ENCODE assay signal across 10 cellular contexts in the genomic region with DNA sequence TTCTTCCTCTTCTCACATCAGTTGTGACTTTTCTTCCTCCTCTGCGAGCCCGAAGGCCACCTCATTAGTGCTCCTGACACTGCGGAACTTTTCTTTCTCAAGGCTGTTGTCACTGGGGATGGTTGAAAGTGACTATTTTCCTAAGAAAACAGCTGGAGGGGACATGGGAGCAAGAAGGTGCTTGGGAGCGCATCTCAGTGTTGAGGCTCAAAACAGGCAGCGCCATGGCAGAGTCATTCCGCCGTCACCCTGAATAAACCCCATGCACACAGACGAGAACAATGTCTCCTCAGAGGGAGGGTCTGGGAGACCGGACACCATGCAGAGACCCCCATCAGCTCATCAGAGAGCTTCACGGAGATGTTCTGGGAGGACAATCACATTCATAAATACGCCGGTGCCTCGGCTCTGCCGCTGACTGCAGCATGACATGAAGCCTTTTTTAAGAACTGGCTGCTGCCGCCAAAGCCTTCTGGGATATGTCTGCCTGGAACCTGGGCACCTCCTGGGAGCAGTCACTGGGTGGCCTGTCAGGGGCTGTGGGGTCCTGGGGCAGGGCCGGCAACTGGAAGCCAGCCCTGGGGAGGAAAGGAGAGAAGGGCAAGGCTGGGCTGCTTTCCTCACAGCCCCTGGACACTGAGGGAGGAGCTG. TPM values are rescaled to one million over a fixed set of nuclear protein-coding genes. Genes with fewer than 3 reads are reported as not detected.
DNase-seq lines count a peak whose midpoint lies in the region; ATAC-seq and TF ChIP-seq lines count a peak whose summit lies in the region.
"Had no signal": no experiment of that assay in that cellular context is flagged by ENCODE, and none has a peak within 500 bp of the region (broad histone marks: within the 10 kb centered on the region; RNA-seq: fewer than 3 reads in every experiment).

No MANE protein-coding gene starts in this region.

- no peak for ATAC-seq in GM19351 (IDR thresholded peaks at IDR 0.05; ENCODE audit: unreplicated experiment)
- no peak for ATAC-seq in activated naive CD8-positive, alpha-beta T cell treated with anti-CD3 and anti-CD28 coated beads, Interleukin-2, amount 50 U/mL, for 24 hours
- ATAC-seq: effector memory CD8-positive, alpha-beta T cell had no signal

- peaks cover 18% of the 10 kb centered on the region for H3K9me3 Mint-ChIP-seq in glutamatergic neuron (ENCODE audit: unreplicated experiment)
- no peaks in the 10 kb centered on the region for H3K9me3 Mint-ChIP-seq in activated naive CD8-positive, alpha-beta T cell treated with anti-CD3 and anti-CD28 coated beads, Interleukin-2, amount 50 U/mL, for 24 hours
- H3K9me3 Mint-ChIP-seq: CD4-positive, alpha-beta T cell; effector memory CD8-positive, alpha-beta T cell had no signal

- H3K27ac Mint-ChIP-seq in glutamatergic neuron (ENCODE audit: unreplicated experiment) = peak overlapping the region; percentile 94
- no peak overlapping the region for H3K27ac Mint-ChIP-seq in activated naive CD8-positive, alpha-beta T cell treated with anti-CD3 and anti-CD28 coated beads, Interleukin-2, amount 50 U/mL, for 24 hours
- H3K27ac Mint-ChIP-seq: CD4-positive, alpha-beta T cell had no signal

- no peak overlapping the region for H4K12ac ChIP-seq in trophoblast cell (ENCODE audit: low read depth, low read length)

- H3K14ac ChIP-seq in trophoblast cell (ENCODE audit: low read length) = peak overlapping the region; percentile 11

- H2BK12ac ChIP-seq in trophoblast cell (ENCODE audit: low read length) = peak overlapping the region; percentile 34

- peak overlapping the region; percentile 73 for H3K27ac ChIP-seq in trophoblast cell (ENCODE audit: low read depth, low read length)

- H4K91ac ChIP-seq in trophoblast cell (ENCODE audit: low read depth, low read length) = peak overlapping the region; percentile 41

- H3K4me3 Mint-ChIP-seq in glutamatergic neuron (ENCODE audit: unreplicated experiment) = peak overlapping the region; percentile 81
- no peak overlapping the region for H3K4me3 Mint-ChIP-seq in activated naive CD8-positive, alpha-beta T cell treated with anti-CD3 and anti-CD28 coated beads, Interleukin-2, amount 50 U/mL, for 24 hours
- H3K4me3 Mint-ChIP-seq: CD4-positive, alpha-beta T cell; effector memory CD8-positive, alpha-beta T cell had no signal

- peaks cover 6% of the 10 kb centered on the region for H3K27me3 Mint-ChIP-seq in glutamatergic neuron (ENCODE audit: unreplicated experiment)
- peaks cover 17% of the 10 kb centered on the region for H3K27me3 Mint-ChIP-seq in activated naive CD8-positive, alpha-beta T cell treated with anti-CD3 and anti-CD28 coated beads, Interleukin-2, amount 50 U/mL, for 24 hours

- no peaks in the 10 kb centered on the region for H3K9me3 ChIP-seq in trophoblast cell (ENCODE audit: insufficient read depth, low read depth, low read length)

- H3K36me3 ChIP-seq in trophoblast cell (ENCODE audit: control insufficient read depth in 1 of 2, insufficient read depth in 2 of 2, low read length in 2 of 2) = no peaks in the 10 kb centered on the region

- peaks cover 40 to 48% of the 10 kb centered on the region in 2 experiments for H3K4me1 ChIP-seq in trophoblast cell (ENCODE audit: control insufficient read depth in 1 of 2, insufficient read depth in 2 of 2, low read length in 2 of 2)

- H3K27me3 ChIP-seq in trophoblast cell (ENCODE audit: insufficient read depth, low read length) = no peaks in the 10 kb centered on the region

- peaks cover 1% of the 10 kb centered on the region for H3K79me2 ChIP-seq in trophoblast cell (ENCODE audit: control insufficient read depth, insufficient read depth, low read length, poor library complexity)

- TF ChIP-seq CTCF in AG09309 (IDR thresholded peaks at IDR 0.05; ENCODE audit: control insufficient read depth, insufficient read depth, low read depth, low read length, missing control alignments) (no peak), WI38 (IDR thresholded peaks at IDR 0.05; ENCODE audit: low read depth, low read length) (no peak), glutamatergic neuron (IDR thresholded peaks at IDR 0.05; ENCODE audit: partially characterized antibody, unreplicated experiment) (no peak), GM20000 (IDR thresholded peaks at IDR 0.05; ENCODE audit: extremely low read depth, missing control alignments) (no peak)

- H3K9ac ChIP-seq in trophoblast cell (ENCODE audit: low read length) = no peak overlapping the region

- peaks cover 15% of the 10 kb centered on the region for H3K79me1 ChIP-seq in trophoblast cell (ENCODE audit: low read length)

- H3K23ac ChIP-seq in trophoblast cell (ENCODE audit: low read length) = no peak overlapping the region

- no peak overlapping the region for H2AFZ ChIP-seq in trophoblast cell (ENCODE audit: insufficient read depth, low read length, poor library complexity)

- H3K36me3 Mint-ChIP-seq in glutamatergic neuron (ENCODE audit: unreplicated experiment) = no peaks in the 10 kb centered on the region
- no peaks in the 10 kb centered on the region for H3K36me3 Mint-ChIP-seq in activated naive CD8-positive, alpha-beta T cell treated with anti-CD3 and anti-CD28 coated beads, Interleukin-2, amount 50 U/mL, for 24 hours (ENCODE audit: low read depth)

- peak overlapping the region; percentile 11 for H3K4me2 ChIP-seq in trophoblast cell (ENCODE audit: low read length)

- H3K4me3 ChIP-seq in AG09309 (ENCODE audit: control insufficient read depth, low read depth, low read length) (peak overlapping the region; percentile 10), WI38 (ENCODE audit: low read depth, low read length) (peak overlapping the region; percentile 22), trophoblast cell (ENCODE audit: low read depth, low read length) (no peak overlapping the region)

- peak overlapping the region; percentile 8 for H2BK120ac ChIP-seq in trophoblast cell (ENCODE audit: insufficient read depth, low read length, poor library complexity)

- H4K8ac ChIP-seq in trophoblast cell (ENCODE audit: low read depth, low read length) = peak overlapping the region; percentile 10

- no peak overlapping the region for H3K4ac ChIP-seq in trophoblast cell (ENCODE audit: low read depth, low read length)

- H2AK5ac ChIP-seq in trophoblast cell (ENCODE audit: low read length) = peak overlapping the region; percentile 6

- peaks cover 53% of the 10 kb centered on the region for H3K4me1 Mint-ChIP-seq in glutamatergic neuron (ENCODE audit: low read depth, unreplicated experiment)
- peaks cover 2% of the 10 kb centered on the region for H3K4me1 Mint-ChIP-seq in activated naive CD8-positive, alpha-beta T cell treated with anti-CD3 and anti-CD28 coated beads, Interleukin-2, amount 50 U/mL, for 24 hours

- DNase-seq in AG09309 (ENCODE audit: low read depth) = no peak
- no peak for DNase-seq in glutamatergic neuron
- DNase-seq in trophoblast cell = no peak
- DNase-seq in GM20000 (ENCODE audit: low spot score) = no peak
- DNase-seq in activated naive CD8-positive, alpha-beta T cell treated with anti-CD3 and anti-CD28 coated beads, Interleukin-2, amount 50 U/mL, for 24 hours = no peak
- no peak for DNase-seq in stimulated activated CD4-positive, alpha-beta T cell treated with anti-CD3 and anti-CD28 coated beads, Interleukin-2, amount 100 ng/mL, for 24 hours
- DNase-seq: CD4-positive, alpha-beta T cell; effector memory CD8-positive, alpha-beta T cell had no signal

- peak overlapping the region; percentile 33 for H3K18ac ChIP-seq in trophoblast cell (ENCODE audit: low read length)

- H2BK5ac ChIP-seq in trophoblast cell (ENCODE audit: low read depth, low read length, poor library complexity) = peak overlapping the region; percentile 71

- WGBS in trophoblast cell (ENCODE audit: extremely low coverage, insufficient coverage, insufficient read length) = no CpG with 5 or more reads among the region's 16 CpGs

RNA-seq across cellular contexts. Expression of a gene that starts 19.2 kb away (rescaled TPM):
- 9.0 TPM for total RNA-seq in glutamatergic neuron (ENCODE audit: unreplicated experiment)
- polyA plus RNA-seq in trophoblast cell (2013) = 1.8 and 2.0 TPM in 2 replicates
- total RNA-seq: CD4-positive, alpha-beta T cell had no signal
